20 cellular contexts compared by ENCODE assay signal in genomic region chr2:10212827-10213226, GRCh38.
"Had no signal": no experiment of that assay in that cellular context is flagged by ENCODE, and none has a peak within 500 bp of the region (broad histone marks: within the 10 kb centered on the region; RNA-seq: fewer than 3 reads in every experiment).

No MANE protein-coding gene starts in this region.

- H3K36me3 ChIP-seq: gastrocnemius medialis, left lung, sigmoid colon, suprapubic skin, tibial artery, upper lobe of left lung, vagina had no signal

- H3K27me3 ChIP-seq: gastrocnemius medialis, left lung, neutrophil, sigmoid colon, upper lobe of left lung, vagina had no signal

- H3K27ac ChIP-seq: gastrocnemius medialis, left lung, neutrophil, sigmoid colon, skin epidermis, suprapubic skin, tibial artery, upper lobe of left lung, vagina had no signal

- H3K4me3 ChIP-seq: dorsolateral prefrontal cortex, gastrocnemius medialis, left lung, sigmoid colon, skin epidermis, suprapubic skin, tibial artery, upper lobe of left lung, vagina had no signal

- ATAC-seq: esophagus mucosa; gastrocnemius medialis; left lung; stimulated activated naive CD8-positive, alpha-beta T cell treated with anti-CD3 and anti-CD28 coated beads, Interleukin-15, Interleukin-2, amounts not matched to agents 100 U/mL and 50 U/mL, for 24 hours had no signal

- DNase-seq: cortex of kidney; effector CD8-positive, alpha-beta T cell; gastrocnemius medialis; glutamatergic neuron; immature natural killer cell; left lung; mesendoderm; naive B cell; sigmoid colon; stimulated activated CD4-positive, alpha-beta T cell treated with anti-CD3 and anti-CD28 coated beads, Interleukin-12 subunit alpha, Interleukin-12 subunit beta, amount 100 ng/mL, for 4 hours; stimulated activated naive CD8-positive, alpha-beta T cell treated with anti-CD3 and anti-CD28 coated beads, Interleukin-15, Interleukin-2, amounts not matched to agents 100 U/mL and 50 U/mL, for 24 hours; tibial artery; upper lobe of left lung had no signal

- H3K4me3 Mint-ChIP-seq: immature natural killer cell, nephron had no signal

- H3K9me3 ChIP-seq: gastrocnemius medialis, left lung, neutrophil, sigmoid colon, suprapubic skin, tibial artery, upper lobe of left lung, vagina had no signal

- H3K4me1 ChIP-seq: gastrocnemius medialis, left lung, sigmoid colon, suprapubic skin, tibial artery, upper lobe of left lung, vagina had no signal

- H3K36me3 Mint-ChIP-seq: naive B cell had no signal

- H3K4me1 Mint-ChIP-seq: immature natural killer cell had no signal

- H3K9me3 Mint-ChIP-seq: immature natural killer cell, naive B cell, nephron had no signal

- H3K27me3 Mint-ChIP-seq: naive B cell had no signal
